1 cellular context compared by ENCODE assay signal in the genomic region with DNA sequence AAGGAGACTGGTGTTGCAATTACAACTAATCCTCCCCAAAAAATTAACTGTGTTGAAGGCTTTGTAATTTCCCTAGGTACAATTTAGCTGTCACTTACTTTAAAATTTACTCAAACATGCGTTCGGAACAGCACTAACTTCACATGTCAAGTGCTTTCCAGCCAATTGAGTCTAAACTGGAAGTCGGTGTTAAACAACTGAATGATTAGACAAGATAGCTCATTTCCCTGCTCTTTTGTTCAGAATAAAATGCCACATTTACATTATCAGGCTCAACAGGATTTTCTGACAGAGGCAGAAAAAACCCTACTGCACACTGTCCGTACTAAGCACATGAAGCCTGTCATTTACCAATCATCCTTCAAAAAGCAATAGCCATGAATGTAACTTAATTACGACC.
TF ChIP-seq lines count a peak whose summit lies in the region.

No MANE protein-coding gene starts in this region.

TF ChIP-seq in HepG2, 621 proteins besides CTCF, POLR2A, EP300 and RAD21:
- TF ChIP-seq RBM22 (optimal IDR thresholded peaks at IDR 0.05; ENCODE audit: low read length) (peak; percentile 59), MEF2D (CRISPR knock-in tag; IDR thresholded peaks at IDR 0.05) (no peak)
- TF ChIP-seq, protein P1, sequence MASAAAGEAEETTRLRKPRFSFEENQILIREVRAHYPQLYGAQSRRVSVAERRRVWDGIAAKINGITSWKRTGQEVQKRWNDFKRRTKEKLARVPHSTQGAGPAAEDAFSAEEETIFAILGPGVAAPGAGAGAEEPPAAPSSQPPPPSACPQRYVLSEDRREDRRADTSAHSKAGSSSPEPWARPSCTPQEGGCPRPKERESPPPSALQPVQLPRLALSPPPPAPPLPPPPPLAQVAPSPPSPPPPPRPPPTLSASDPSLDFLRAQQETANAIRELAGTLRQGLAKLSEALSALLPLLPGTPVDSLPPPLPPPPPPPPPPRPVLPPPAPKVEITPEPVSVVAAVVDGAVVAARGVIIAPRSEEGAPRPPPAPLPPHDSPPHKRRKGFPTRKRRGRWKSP (CRISPR knock-in tag; IDR thresholded peaks at IDR 0.05), result no peak
